9 cellular contexts compared by ENCODE assay signal in genomic region chr6:24764833-24765828, GRCh38. TPM values are rescaled to one million over a fixed set of nuclear protein-coding genes. Genes with fewer than 3 reads are reported as not detected.
DNase-seq lines count a peak whose midpoint lies in the region; ATAC-seq and TF ChIP-seq lines count a peak whose summit lies in the region.
"Not testable (repeated sequence)": the region's sequence is repeated elsewhere in the genome, so short reads cannot be mapped to it uniquely, and the experiment has no call there.
"Had no signal": no experiment of that assay in that cellular context is flagged by ENCODE, and none has a peak within 500 bp of the region (broad histone marks: within the 10 kb centered on the region; RNA-seq: fewer than 3 reads in every experiment).

No MANE protein-coding gene starts in this region.

- WGBS in smooth muscle cell (ENCODE audit: low lambda C conversion rate): 93% methylated on average over 20 of the region's 20 CpGs

- ATAC-seq in activated CD8-positive, alpha-beta T cell treated with anti-CD3 and anti-CD28 coated beads for 36 hours: not testable (repeated sequence)
- peak; percentile 28 for ATAC-seq in activated naive CD8-positive, alpha-beta T cell treated with anti-CD3 and anti-CD28 coated beads, Interleukin-2, amount 50 U/mL, for 24 hours

- H3K27me3 Mint-ChIP-seq in Caco-2 (ENCODE audit: insufficient read depth, unreplicated experiment); activated CD8-positive, alpha-beta T cell treated with anti-CD3 and anti-CD28 coated beads for 36 hours; activated naive CD8-positive, alpha-beta T cell treated with anti-CD3 and anti-CD28 coated beads, Interleukin-2, amount 50 U/mL, for 24 hours; dendritic cell treated with granulocyte-macrophage colony-stimulating factor and Interleukin-4, amounts not matched to agents 40 ng/mL and 50 ng/mL, for 4 days: not testable (repeated sequence)

- POLR2A ChIA-PET in Caco-2 (lab: Charles Lee): not testable (repeated sequence)
- POLR2A ChIA-PET in activated CD8-positive, alpha-beta T cell treated with anti-CD3 and anti-CD28 coated beads for 36 hours (lab: Charles Lee): interaction anchor here (0.6 to 2.1 kb wide), 3 partner anchors 11 to 46 kb away, joined by 3 to 5 read pairs (median 3); partner anchors contain the start of gene C6orf62

- H3K36me3 ChIP-seq in Caco-2 (ENCODE audit: control insufficient read depth, insufficient read depth, low read length); KOPT-K1 (ENCODE audit: insufficient read depth, low read length); smooth muscle cell (ENCODE audit: low read depth): not testable (repeated sequence)

- CTCF ChIA-PET in Caco-2 (lab: Charles Lee): not testable (repeated sequence)
- CTCF ChIA-PET in activated CD8-positive, alpha-beta T cell treated with anti-CD3 and anti-CD28 coated beads for 36 hours (lab: Charles Lee): interaction anchor here (1.2 to 4.7 kb wide), 4 partner anchors 22 to 218 kb away, joined by 3 to 72 read pairs (median 6); partner anchors contain the start of gene C6orf62

- peaks cover 14% of the 10 kb centered on the region for H3K4me1 Mint-ChIP-seq in Caco-2 (ENCODE audit: low read depth, unreplicated experiment)
- not testable (repeated sequence) for H3K4me1 Mint-ChIP-seq in activated CD8-positive, alpha-beta T cell treated with anti-CD3 and anti-CD28 coated beads for 36 hours (ENCODE audit: low read depth); activated naive CD8-positive, alpha-beta T cell treated with anti-CD3 and anti-CD28 coated beads, Interleukin-2, amount 50 U/mL, for 24 hours
- H3K4me1 Mint-ChIP-seq in dendritic cell treated with granulocyte-macrophage colony-stimulating factor and Interleukin-4, amounts not matched to agents 40 ng/mL and 50 ng/mL, for 4 days (ENCODE audit: low read depth): peaks cover 26% of the 10 kb centered on the region

- H3K4me1 ChIP-seq in Caco-2; smooth muscle cell (ENCODE audit: low read depth): not testable (repeated sequence)

- H3K36me3 Mint-ChIP-seq in Caco-2 (ENCODE audit: insufficient read depth, unreplicated experiment); activated CD8-positive, alpha-beta T cell treated with anti-CD3 and anti-CD28 coated beads for 36 hours (ENCODE audit: low read depth); activated naive CD8-positive, alpha-beta T cell treated with anti-CD3 and anti-CD28 coated beads, Interleukin-2, amount 50 U/mL, for 24 hours (ENCODE audit: low read depth); dendritic cell treated with granulocyte-macrophage colony-stimulating factor and Interleukin-4, amounts not matched to agents 40 ng/mL and 50 ng/mL, for 4 days (ENCODE audit: low read depth): not testable (repeated sequence)

- H3K27ac ChIP-seq in KOPT-K1 (ENCODE audit: low read depth, low read length, poor library complexity, severe bottlenecking): peak overlapping the region; percentile 27
- not testable (repeated sequence) for H3K27ac ChIP-seq in smooth muscle cell (ENCODE audit: low read depth)

- H2AFZ ChIP-seq in smooth muscle cell (ENCODE audit: low read depth): peak overlapping the region; percentile 49

- not testable (repeated sequence) for H3K9me3 Mint-ChIP-seq in Caco-2 (ENCODE audit: unreplicated experiment); activated CD8-positive, alpha-beta T cell treated with anti-CD3 and anti-CD28 coated beads for 36 hours; activated naive CD8-positive, alpha-beta T cell treated with anti-CD3 and anti-CD28 coated beads, Interleukin-2, amount 50 U/mL, for 24 hours; dendritic cell treated with granulocyte-macrophage colony-stimulating factor and Interleukin-4, amounts not matched to agents 40 ng/mL and 50 ng/mL, for 4 days

- not testable (repeated sequence) for H3K4me3 ChIP-seq in Caco-2 (ENCODE audit: low read depth, low read length); smooth muscle cell

- not testable (repeated sequence) for H4K20me1 ChIP-seq in smooth muscle cell (ENCODE audit: low read depth)

- not testable (repeated sequence) for H3K9ac ChIP-seq in smooth muscle cell (ENCODE audit: low read depth)

- H3K4me2 ChIP-seq in smooth muscle cell: not testable (repeated sequence)

- intact Hi-C loops in Caco-2 (cut with micrococcal nuclease; ENCODE audit: unreplicated experiment); dendritic cell treated with granulocyte-macrophage colony-stimulating factor and Interleukin-4, amounts not matched to agents 40 ng/mL and 50 ng/mL, for 4 days (cut with micrococcal nuclease): not testable (repeated sequence)
- intact Hi-C loops in activated CD8-positive, alpha-beta T cell treated with anti-CD3 and anti-CD28 coated beads for 36 hours (cut with micrococcal nuclease): loop anchor here (5.0 kb wide), 1 partner anchor 43 kb away; no protein-coding TSS in a partner anchor

- H3K79me2 ChIP-seq in smooth muscle cell (ENCODE audit: low read depth): not testable (repeated sequence)

- not testable (repeated sequence) for H3K9me3 ChIP-seq in Caco-2; KOPT-K1 (ENCODE audit: insufficient read depth, low read length, poor library complexity, severe bottlenecking); smooth muscle cell (replicated peaks; ENCODE audit: low read depth)

- not testable (repeated sequence) for H3K4me3 Mint-ChIP-seq in Caco-2 (ENCODE audit: unreplicated experiment); activated CD8-positive, alpha-beta T cell treated with anti-CD3 and anti-CD28 coated beads for 36 hours; activated naive CD8-positive, alpha-beta T cell treated with anti-CD3 and anti-CD28 coated beads, Interleukin-2, amount 50 U/mL, for 24 hours; dendritic cell treated with granulocyte-macrophage colony-stimulating factor and Interleukin-4, amounts not matched to agents 40 ng/mL and 50 ng/mL, for 4 days

- not testable (repeated sequence) for H3F3A ChIP-seq in smooth muscle cell (ENCODE audit: low read depth)

- TSS peak; percentile 71 for BruUV-seq in Caco-2 (replicated peaks; lab: Mats Ljungman, UMichigan)

- DNase-seq in Caco-2; activated CD8-positive, alpha-beta T cell treated with anti-CD3 and anti-CD28 coated beads for 36 hours; activated naive CD8-positive, alpha-beta T cell treated with anti-CD3 and anti-CD28 coated beads, Interleukin-2, amount 50 U/mL, for 24 hours; smooth muscle cell (lab: John Stamatoyannopoulos, UW; ENCODE audit: unreplicated experiment): not testable (repeated sequence)
- DNase-seq in mesenteric fat pad (ENCODE audit: low spot score): peak; percentile 28

- not testable (repeated sequence) for TF ChIP-seq CTCF in Caco-2 (IDR thresholded peaks at IDR 0.05; ENCODE audit: insufficient read depth in 1 of 2, low read depth in 1 of 2, low read length in 1 of 2, severe bottlenecking in 1 of 2, unreplicated experiment in 1 of 2); activated CD8-positive, alpha-beta T cell treated with anti-CD3 and anti-CD28 coated beads for 36 hours (IDR thresholded peaks at IDR 0.05); smooth muscle cell (IDR thresholded peaks at IDR 0.05; ENCODE audit: borderline replicate concordance, insufficient read depth, poor library complexity, severe bottlenecking)

- H3K27ac Mint-ChIP-seq in Caco-2 (ENCODE audit: unreplicated experiment): not testable (repeated sequence)
- H3K27ac Mint-ChIP-seq in activated CD8-positive, alpha-beta T cell treated with anti-CD3 and anti-CD28 coated beads for 36 hours: peak overlapping the region; percentile 3
- peak overlapping the region; percentile 13 for H3K27ac Mint-ChIP-seq in activated naive CD8-positive, alpha-beta T cell treated with anti-CD3 and anti-CD28 coated beads, Interleukin-2, amount 50 U/mL, for 24 hours
- H3K27ac Mint-ChIP-seq in dendritic cell treated with granulocyte-macrophage colony-stimulating factor and Interleukin-4, amounts not matched to agents 40 ng/mL and 50 ng/mL, for 4 days: peak overlapping the region; percentile 6

- H3K27me3 ChIP-seq in Caco-2 (replicated peaks; ENCODE audit: control insufficient read depth, insufficient read depth, low read length); smooth muscle cell (ENCODE audit: low read depth): not testable (repeated sequence)

RNA-seq across cellular contexts. Expression of gene GMNN, which starts 9.6 kb away (rescaled TPM):
- total RNA-seq in Caco-2 (2022) (66.5 and 70.0 TPM in 2 replicates), mesenteric fat pad (7.6 TPM), smooth muscle cell (31.8 and 42.5 TPM in 2 replicates)
- total RNA-seq in activated CD8-positive, alpha-beta T cell treated with anti-CD3 and anti-CD28 coated beads for 36 hours: 10 to 100 TPM; 69.2 to 72.6 TPM
- 36.7 and 46.4 TPM in 2 replicates for polyA plus RNA-seq in smooth muscle cell

RNA-seq across cellular contexts. Expression of gene ARMH2, which starts 33.6 kb away (rescaled TPM):
- not detected in 2 replicates for total RNA-seq in Caco-2 (2022)
- under 1 TPM in 1 of 2 experiments, not detected in 1; 0.40 TPM for total RNA-seq in activated CD8-positive, alpha-beta T cell treated with anti-CD3 and anti-CD28 coated beads for 36 hours
- not detected for total RNA-seq in mesenteric fat pad
- total RNA-seq in smooth muscle cell: not detected in 2 replicates
- not detected in 2 replicates for polyA plus RNA-seq in smooth muscle cell
- total RNA-seq: H1, H9 had no signal
- polyA plus RNA-seq: H1 had no signal

RNA-seq across cellular contexts. Expression of gene C6orf62, which starts 46.2 kb away (rescaled TPM):
- total RNA-seq in Caco-2 (2022) (74.2 and 75.3 TPM in 2 replicates), mesenteric fat pad (99.2 TPM), smooth muscle cell (61.4 and 79.1 TPM in 2 replicates)
- total RNA-seq in activated CD8-positive, alpha-beta T cell treated with anti-CD3 and anti-CD28 coated beads for 36 hours: 100 to 1,000 TPM; 103 to 106 TPM
- polyA plus RNA-seq in smooth muscle cell: 32.4 and 33.1 TPM in 2 replicates
